Comparison of ENCODE assay signal across 1 cellular context in the genomic region with DNA sequence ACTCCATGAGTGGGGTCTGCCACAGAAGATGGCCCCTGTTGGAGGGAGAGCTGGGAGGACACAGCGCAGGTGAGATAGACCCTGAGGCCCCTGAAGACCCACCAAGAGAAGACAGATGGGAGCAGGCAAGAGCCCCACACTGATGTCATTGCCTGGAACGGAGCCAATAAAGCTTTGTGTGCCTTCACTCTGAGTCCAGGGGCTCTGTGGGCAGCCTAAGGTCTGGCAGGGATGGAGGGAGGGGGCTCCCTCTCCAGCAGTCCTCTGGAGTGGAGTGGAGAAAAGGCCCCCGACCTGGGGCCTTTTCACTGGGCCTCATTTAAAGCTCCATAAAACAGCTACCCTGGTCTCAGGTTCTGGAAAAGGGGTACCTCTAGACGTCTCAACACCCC.
TF ChIP-seq lines count a peak whose summit lies in the region.

No MANE protein-coding gene starts in this region.

TF ChIP-seq in SK-N-SH, 30 proteins besides CTCF, POLR2A, EP300 and RAD21 (continued from another document):
- no peak for TF ChIP-seq USF1 (IDR thresholded peaks at IDR 0.05; ENCODE audit: borderline replicate concordance, low read depth)
